In the genomic region with DNA sequence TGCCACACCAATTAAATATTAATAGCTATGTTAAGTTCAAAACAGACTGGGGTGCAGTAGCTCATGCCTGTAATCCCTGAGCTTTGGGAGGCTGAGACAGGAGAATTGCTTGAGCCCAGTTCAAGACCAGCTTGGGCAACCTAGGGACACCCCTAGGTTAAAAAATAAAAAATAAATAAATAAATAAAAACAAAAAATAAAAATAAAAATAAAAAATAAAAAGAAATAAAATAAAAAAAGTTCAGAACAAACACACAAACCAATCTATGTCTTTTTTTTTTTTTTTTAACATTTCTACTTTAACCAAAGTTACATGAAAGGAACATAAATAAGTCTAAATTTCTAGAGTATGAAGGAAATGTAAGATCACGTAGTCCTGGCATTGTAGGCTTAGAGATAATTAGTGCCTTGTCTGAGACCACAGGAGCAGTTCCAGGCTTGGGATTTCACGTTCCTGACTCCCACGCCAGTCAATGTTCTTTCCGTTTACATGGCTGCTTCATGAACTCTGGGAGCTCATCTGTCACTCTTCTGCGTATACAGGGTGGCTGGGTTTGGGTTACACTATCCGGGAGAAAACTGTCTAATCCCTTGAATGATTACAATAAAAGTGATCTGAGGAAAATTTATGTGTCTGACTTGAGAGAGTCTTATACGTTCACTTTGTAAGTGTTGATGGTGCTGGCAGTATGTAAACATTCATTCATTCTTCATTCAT, we compare ENCODE assay signal across 21 cellular contexts.
"Had no signal": no experiment of that assay in that cellular context is flagged by ENCODE, and none has a peak within 500 bp of the region (broad histone marks: within the 10 kb centered on the region; RNA-seq: fewer than 3 reads in every experiment).

No MANE protein-coding gene starts in this region.

- H3K27ac Mint-ChIP-seq: activated naive CD4-positive, alpha-beta T cell treated with anti-CD3 and anti-CD28 coated beads, Interleukin-2, amount 50 U/mL, for 72 hours; effector memory CD8-positive, alpha-beta T cell; naive thymus-derived CD4-positive, alpha-beta T cell; T-cell; T-helper 2 cell treated with Interferon-gamma antibody and Interleukin-4, amounts not matched to agents 5 μg/mL and 100 μg/mL, for 36 hours had no signal

- ATAC-seq: activated naive CD4-positive, alpha-beta T cell treated with anti-CD3 and anti-CD28 coated beads, Interleukin-2, amount 50 U/mL, for 72 hours; effector memory CD8-positive, alpha-beta T cell; gastrocnemius medialis; naive thymus-derived CD4-positive, alpha-beta T cell; T-cell had no signal

- H3K27ac ChIP-seq: breast epithelium, colonic mucosa, esophagus muscularis mucosa, gastrocnemius medialis, upper lobe of left lung, VCaP had no signal

- H3K4me3 ChIP-seq: breast epithelium, colonic mucosa, dorsolateral prefrontal cortex, esophagus muscularis mucosa, gastrocnemius medialis, lung, upper lobe of left lung had no signal

- H3K27me3 ChIP-seq: breast epithelium, colonic mucosa, dorsolateral prefrontal cortex, esophagus muscularis mucosa, gastrocnemius medialis, upper lobe of left lung had no signal

- H3K4me3 Mint-ChIP-seq: effector memory CD8-positive, alpha-beta T cell; naive thymus-derived CD4-positive, alpha-beta T cell; T-cell; T-helper 2 cell treated with Interferon-gamma antibody and Interleukin-4, amounts not matched to agents 5 μg/mL and 100 μg/mL, for 36 hours had no signal

- H3K36me3 ChIP-seq: breast epithelium, colonic mucosa, gastrocnemius medialis had no signal

- H3K9me3 ChIP-seq: breast epithelium, colonic mucosa, esophagus muscularis mucosa, gastrocnemius medialis, upper lobe of left lung had no signal

- H3K9me3 Mint-ChIP-seq: activated naive CD4-positive, alpha-beta T cell treated with anti-CD3 and anti-CD28 coated beads, Interleukin-2, amount 50 U/mL, for 72 hours; effector memory CD8-positive, alpha-beta T cell; naive thymus-derived CD4-positive, alpha-beta T cell; T-cell; T-helper 2 cell treated with Interferon-gamma antibody and Interleukin-4, amounts not matched to agents 5 μg/mL and 100 μg/mL, for 36 hours had no signal

- H3K4me1 ChIP-seq: breast epithelium, colonic mucosa, esophagus muscularis mucosa, gastrocnemius medialis, upper lobe of left lung had no signal

- H3K27me3 Mint-ChIP-seq: effector memory CD8-positive, alpha-beta T cell; naive thymus-derived CD4-positive, alpha-beta T cell; T-cell had no signal

- DNase-seq: activated CD4-positive, alpha-beta T cell treated with anti-CD3 and anti-CD28 coated beads for 1 hour; activated CD4-positive, alpha-beta T cell treated with anti-CD3 and anti-CD28 coated beads, Interleukin-2, amount 50 U/mL, for 1 hour; activated gamma-delta T cell treated with Interleukin-2 at 50 U/mL for 16 hours; activated T-cell treated with anti-CD3 and anti-CD28 coated beads, Interleukin-2, amount 50 U/mL, for 1 hour; colonic mucosa; dorsolateral prefrontal cortex; effector memory CD8-positive, alpha-beta T cell; gastrocnemius medialis; head of caudate nucleus; naive thymus-derived CD4-positive, alpha-beta T cell; retina; stimulated activated CD4-positive, alpha-beta T cell treated with anti-CD3 and anti-CD28 coated beads, Interleukin-4, amount 100 ng/mL, for 24 hours; stimulated activated naive CD4-positive, alpha-beta T cell treated with Interleukin-2 at 50 U/mL for 16 hours; T-cell; upper lobe of left lung had no signal
